Comparison of ENCODE assay signal across 26 cellular contexts in genomic region chr2:184215745-184216144, GRCh38.
A peak's percentile ranks its signal among the peaks of the same experiment; 100 is the strongest.
DNase-seq lines count a peak whose midpoint lies in the region; ATAC-seq, FAIRE-seq and TF ChIP-seq lines count a peak whose summit lies in the region.
"Had no signal": no experiment of that assay in that cellular context is flagged by ENCODE, and none has a peak within 500 bp of the region (broad histone marks: within the 10 kb centered on the region; RNA-seq: fewer than 3 reads in every experiment).

No MANE protein-coding gene starts in this region.

- H3K4me1 Mint-ChIP-seq in astrocyte (ENCODE audit: low read depth, unreplicated experiment): no peaks in the 10 kb centered on the region
- no peaks in the 10 kb centered on the region for H3K4me1 Mint-ChIP-seq in activated T-helper 2 cell treated with anti-CD3 and anti-CD28 coated beads, Interferon-gamma antibody, Interleukin-2, Interleukin-4, amounts not matched to agents 10 μg/mL and 5 μg/mL and 100 μg/mL, durations not matched to agents 14 hours and 24 hours and 36 hours (ENCODE audit: low read depth)
- H3K4me1 Mint-ChIP-seq: activated CD4-positive, alpha-beta T cell treated with anti-CD3 and anti-CD28 coated beads, Interleukin-2, amount 10 ng/mL, durations not matched to agents 24 days and 14 days; activated naive CD4-positive, alpha-beta T cell treated with anti-CD3 and anti-CD28 coated beads, Interleukin-2, amount 10 ng/mL, durations not matched to agents 7 days and 5 days; endodermal cell; GM23338; naive thymus-derived CD4-positive, alpha-beta T cell had no signal

- H2AK5ac ChIP-seq in mesendoderm (ENCODE audit: low read length): no peak overlapping the region

- no peak overlapping the region for H2BK5ac ChIP-seq in mesendoderm (ENCODE audit: low read length)

- no CpG with 5 or more reads among the region's 1 CpG for WGBS in mesendoderm (ENCODE audit: extremely low coverage, insufficient coverage, low lambda C conversion rate)

- no peak overlapping the region for H3K9ac ChIP-seq in astrocyte (ENCODE audit: low read length)
- no peak overlapping the region for H3K9ac ChIP-seq in mesendoderm (ENCODE audit: low read length)
- H3K9ac ChIP-seq: BLaER1 had no signal

- H3K4me3 Mint-ChIP-seq in astrocyte (ENCODE audit: unreplicated experiment): no peak overlapping the region
- H3K4me3 Mint-ChIP-seq in activated T-helper 2 cell treated with anti-CD3 and anti-CD28 coated beads, Interferon-gamma antibody, Interleukin-2, Interleukin-4, amounts not matched to agents 10 μg/mL and 5 μg/mL and 100 μg/mL, durations not matched to agents 14 hours and 24 hours and 36 hours (ENCODE audit: low read depth): no peak overlapping the region
- H3K4me3 Mint-ChIP-seq: activated CD4-positive, alpha-beta T cell treated with anti-CD3 and anti-CD28 coated beads, Interleukin-2, amount 10 ng/mL, durations not matched to agents 24 days and 14 days; activated naive CD4-positive, alpha-beta T cell treated with anti-CD3 and anti-CD28 coated beads, Interleukin-2, amount 10 ng/mL, durations not matched to agents 7 days and 5 days; endodermal cell; GM23338; naive thymus-derived CD4-positive, alpha-beta T cell had no signal

- H3K9me3 ChIP-seq in astrocyte (ENCODE audit: insufficient read depth, low read depth, low read length): no peaks in the 10 kb centered on the region
- H3K9me3 ChIP-seq: BLaER1, gastrocnemius medialis had no signal

- H3K56ac ChIP-seq in mesendoderm (ENCODE audit: low read length): no peak overlapping the region

- no peaks in the 10 kb centered on the region for H3K79me1 ChIP-seq in mesendoderm (ENCODE audit: low read length)

- in situ Hi-C loops in brain microvascular endothelial cell (cut with HindIII; ENCODE audit: low pct_ligation_motif_present, low sequenced_read_pairs): no loop called here

- no peak overlapping the region for H2AFZ ChIP-seq in astrocyte (ENCODE audit: low read depth, low read length)
- H2AFZ ChIP-seq: GM23338, hepatocyte had no signal

- no peak overlapping the region for H3K27ac Mint-ChIP-seq in astrocyte (ENCODE audit: unreplicated experiment)
- no peak overlapping the region for H3K27ac Mint-ChIP-seq in activated T-helper 2 cell treated with anti-CD3 and anti-CD28 coated beads, Interferon-gamma antibody, Interleukin-2, Interleukin-4, amounts not matched to agents 10 μg/mL and 5 μg/mL and 100 μg/mL, durations not matched to agents 14 hours and 24 hours and 36 hours
- H3K27ac Mint-ChIP-seq: activated CD4-positive, alpha-beta T cell treated with anti-CD3 and anti-CD28 coated beads, Interleukin-2, amount 10 ng/mL, durations not matched to agents 24 days and 14 days; activated naive CD4-positive, alpha-beta T cell treated with anti-CD3 and anti-CD28 coated beads, Interleukin-2, amount 10 ng/mL, durations not matched to agents 7 days and 5 days; endodermal cell; GM23338; naive thymus-derived CD4-positive, alpha-beta T cell had no signal

- peak; percentile 36 for DNase-seq in astrocyte (ENCODE audit: low read depth)
- no peak for DNase-seq in activated T-helper 2 cell treated with anti-CD3 and anti-CD28 coated beads, Interferon-gamma antibody, Interleukin-2, Interleukin-4, amounts not matched to agents 10 μg/mL and 5 μg/mL and 100 μg/mL, durations not matched to agents 14 hours and 24 hours and 36 hours (ENCODE audit: low spot score)
- no peak for DNase-seq in brain microvascular endothelial cell
- no peak for DNase-seq in cortex of kidney (lab: John Stamatoyannopoulos, UW)
- no peak for DNase-seq in mesendoderm
- DNase-seq: ACHN; activated CD4-positive, alpha-beta T cell treated with anti-CD3 and anti-CD28 coated beads, Interleukin-2, amount 10 ng/mL, durations not matched to agents 24 days and 14 days; activated naive CD4-positive, alpha-beta T cell treated with anti-CD3 and anti-CD28 coated beads, Interleukin-2, amount 10 ng/mL, durations not matched to agents 7 days and 5 days; activated T-cell treated with anti-CD3 and anti-CD28 coated beads, Interleukin-2, amount 50 U/mL, for 48 hours; amniotic stem cell; Calu3; endodermal cell; gastrocnemius medialis; naive thymus-derived CD4-positive, alpha-beta T cell; NCI-H1092 treated with DMSO at 0.1 percent for 48 hours; NCI-H1930; NCI-H82; stimulated activated CD4-positive, alpha-beta T cell treated with anti-CD3 and anti-CD28 coated beads, Interleukin-2, amount 100 ng/mL, for 24 hours had no signal

- H3K4me3 ChIP-seq in astrocyte (ENCODE audit: insufficient read depth, low read depth, low read length) (no peak overlapping the region), brain microvascular endothelial cell (ENCODE audit: low read depth, low read length) (no peak overlapping the region), mesendoderm (ENCODE audit: low read length) (no peak overlapping the region)
- H3K4me3 ChIP-seq: BLaER1, cardiac muscle cell, esophagus muscularis mucosa, gastrocnemius medialis, GM23338, hepatocyte had no signal

- no peaks in the 10 kb centered on the region for H3K36me3 Mint-ChIP-seq in astrocyte (ENCODE audit: low read depth, unreplicated experiment)
- H3K36me3 Mint-ChIP-seq in activated T-helper 2 cell treated with anti-CD3 and anti-CD28 coated beads, Interferon-gamma antibody, Interleukin-2, Interleukin-4, amounts not matched to agents 10 μg/mL and 5 μg/mL and 100 μg/mL, durations not matched to agents 14 hours and 24 hours and 36 hours (ENCODE audit: low read depth): no peaks in the 10 kb centered on the region
- H3K36me3 Mint-ChIP-seq: activated naive CD4-positive, alpha-beta T cell treated with anti-CD3 and anti-CD28 coated beads, Interleukin-2, amount 10 ng/mL, durations not matched to agents 7 days and 5 days; naive thymus-derived CD4-positive, alpha-beta T cell had no signal

- H3K27me3 ChIP-seq in astrocyte (ENCODE audit: insufficient read depth, low read length) (no peaks in the 10 kb centered on the region), brain microvascular endothelial cell (replicated peaks) (no peaks in the 10 kb centered on the region), mesendoderm (ENCODE audit: insufficient read depth, low read length, poor library complexity) (no peaks in the 10 kb centered on the region)
- H3K27me3 ChIP-seq: BLaER1, cardiac muscle cell, esophagus muscularis mucosa, gastrocnemius medialis, hepatocyte had no signal

- no peak overlapping the region for H3K18ac ChIP-seq in mesendoderm (ENCODE audit: low read length)

- H3K23ac ChIP-seq in mesendoderm (ENCODE audit: low read length): no peak overlapping the region

- ATAC-seq in GM18511 (IDR thresholded peaks at IDR 0.05; ENCODE audit: unreplicated experiment) (peak; percentile 76), GM19395 (IDR thresholded peaks at IDR 0.05; ENCODE audit: unreplicated experiment) (peak; percentile 65), HG02885 (IDR thresholded peaks at IDR 0.05; ENCODE audit: poor library complexity, unreplicated experiment) (peak; percentile 59)
- ATAC-seq: gastrocnemius medialis; GM23338; naive thymus-derived CD4-positive, alpha-beta T cell had no signal

- H4K8ac ChIP-seq in mesendoderm (ENCODE audit: low read depth, low read length): no peak overlapping the region

- peaks cover 2% of the 10 kb centered on the region for H3K9me3 Mint-ChIP-seq in astrocyte (ENCODE audit: unreplicated experiment)
- H3K9me3 Mint-ChIP-seq in activated T-helper 2 cell treated with anti-CD3 and anti-CD28 coated beads, Interferon-gamma antibody, Interleukin-2, Interleukin-4, amounts not matched to agents 10 μg/mL and 5 μg/mL and 100 μg/mL, durations not matched to agents 14 hours and 24 hours and 36 hours: peaks cover 51% of the 10 kb centered on the region
- H3K9me3 Mint-ChIP-seq: activated CD4-positive, alpha-beta T cell treated with anti-CD3 and anti-CD28 coated beads, Interleukin-2, amount 10 ng/mL, durations not matched to agents 24 days and 14 days; GM23338 had no signal

- no peak overlapping the region for H2BK15ac ChIP-seq in mesendoderm (replicated peaks; ENCODE audit: low read depth)

- H3K4me2 ChIP-seq in astrocyte (ENCODE audit: low read length) (no peak overlapping the region), mesendoderm (ENCODE audit: low read length) (no peak overlapping the region)
- H3K4me2 ChIP-seq: BLaER1, GM23338, hepatocyte had no signal

- H3K79me2 ChIP-seq in astrocyte (ENCODE audit: insufficient read depth, low read length) (no peaks in the 10 kb centered on the region), mesendoderm (ENCODE audit: control insufficient read depth, insufficient read depth, low read length) (no peaks in the 10 kb centered on the region)
- H3K79me2 ChIP-seq: hepatocyte had no signal

- no peak overlapping the region for H3K4ac ChIP-seq in mesendoderm (ENCODE audit: low read depth, low read length)

- intact Hi-C loops in activated T-helper 2 cell treated with anti-CD3 and anti-CD28 coated beads, Interferon-gamma antibody, Interleukin-2, Interleukin-4, amounts not matched to agents 10 μg/mL and 5 μg/mL and 100 μg/mL, durations not matched to agents 14 hours and 24 hours and 36 hours (cut with micrococcal nuclease): no loop called here

- H4K20me1 ChIP-seq in astrocyte (ENCODE audit: insufficient read depth, low read length): no peaks in the 10 kb centered on the region
- H4K20me1 ChIP-seq: BLaER1 had no signal

- H3K36me3 ChIP-seq in astrocyte (ENCODE audit: insufficient read depth, low read length): no peaks in the 10 kb centered on the region
- H3K36me3 ChIP-seq in brain microvascular endothelial cell (replicated peaks): no peaks in the 10 kb centered on the region
- no peaks in the 10 kb centered on the region for H3K36me3 ChIP-seq in mesendoderm (ENCODE audit: control insufficient read depth, insufficient read depth, low read length)
- H3K36me3 ChIP-seq: BLaER1, cardiac muscle cell, esophagus muscularis mucosa, gastrocnemius medialis had no signal

- TF ChIP-seq CTCF in astrocyte (IDR thresholded peaks at IDR 0.05; ENCODE audit: insufficient read depth, low read depth, low read length) (no peak), brain microvascular endothelial cell (IDR thresholded peaks at IDR 0.05; ENCODE audit: low read depth, low read length, missing control alignments) (no peak)

- FAIRE-seq in astrocyte (lab: Jason Lieb, UNC): no peak

- H3K4me1 ChIP-seq in astrocyte (ENCODE audit: insufficient read depth, low read length) (no peaks in the 10 kb centered on the region), mesendoderm (ENCODE audit: control insufficient read depth, low read depth, low read length) (no peaks in the 10 kb centered on the region)
- H3K4me1 ChIP-seq: BLaER1, esophagus muscularis mucosa, gastrocnemius medialis had no signal

- no peak overlapping the region for H3K27ac ChIP-seq in astrocyte (ENCODE audit: low read depth, low read length)
- no peak overlapping the region for H3K27ac ChIP-seq in brain microvascular endothelial cell
- H3K27ac ChIP-seq in mesendoderm (ENCODE audit: low read depth, low read length): no peak overlapping the region
- H3K27ac ChIP-seq: BLaER1, cardiac muscle cell, esophagus muscularis mucosa, gastrocnemius medialis, hepatocyte had no signal

- H3K27me3 Mint-ChIP-seq in astrocyte (ENCODE audit: low read depth, unreplicated experiment): no peaks in the 10 kb centered on the region
- no peaks in the 10 kb centered on the region for H3K27me3 Mint-ChIP-seq in activated T-helper 2 cell treated with anti-CD3 and anti-CD28 coated beads, Interferon-gamma antibody, Interleukin-2, Interleukin-4, amounts not matched to agents 10 μg/mL and 5 μg/mL and 100 μg/mL, durations not matched to agents 14 hours and 24 hours and 36 hours (ENCODE audit: low read depth)
- H3K27me3 Mint-ChIP-seq: activated CD4-positive, alpha-beta T cell treated with anti-CD3 and anti-CD28 coated beads, Interleukin-2, amount 10 ng/mL, durations not matched to agents 24 days and 14 days; activated naive CD4-positive, alpha-beta T cell treated with anti-CD3 and anti-CD28 coated beads, Interleukin-2, amount 10 ng/mL, durations not matched to agents 7 days and 5 days; naive thymus-derived CD4-positive, alpha-beta T cell had no signal

- H4K5ac ChIP-seq in mesendoderm (ENCODE audit: low read length): no peak overlapping the region

- H2BK120ac ChIP-seq in mesendoderm (ENCODE audit: low read depth, low read length): no peak overlapping the region
